Comparison of ENCODE assay signal across 22 cellular contexts in genomic region chr20:42261766-42262165, GRCh38.
"Had no signal": no experiment of that assay in that cellular context is flagged by ENCODE, and none has a peak within 500 bp of the region (broad histone marks: within the 10 kb centered on the region; RNA-seq: fewer than 3 reads in every experiment).

No MANE protein-coding gene starts in this region.

- ATAC-seq: HepG2, Panc1, PC-3, T-cell had no signal

- H3K27ac ChIP-seq: RWPE1 had no signal

- H3K4me3 ChIP-seq: MG63 had no signal

- H3K27me3 ChIP-seq: MG63 had no signal

- H3K4me2 ChIP-seq: SK-N-SH had no signal

- FAIRE-seq: HepG2 had no signal

- H3K36me3 ChIP-seq: MG63 had no signal

- H3K9me3 ChIP-seq: MG63, SK-N-SH had no signal

- DNase-seq: IMR-90, Karpas-422, KG1, MG63, NCI-H1092, NCI-H1105 treated with DMSO at 0.1 percent for 48 hours, NCI-H1417 treated with DMSO at 0.1 percent for 48 hours, NCI-H146, NCI-H1694 treated with DMSO at 0.1 percent for 48 hours, NCI-H1930, NCI-H2081, NCI-H2107, NCI-H2227 treated with DMSO at 0.1 percent for 48 hours, NCI-H526, PC-3, SHP77, SK-N-SH, SW 1271, T-cell had no signal

- H3K9ac ChIP-seq: SK-N-SH had no signal
